In genomic region chr9:83220737-83221136, GRCh38 we compare ENCODE assay signal across 9 cellular contexts.
DNase-seq lines count a peak whose midpoint lies in the region; ATAC-seq and TF ChIP-seq lines count a peak whose summit lies in the region.
"Had no signal": no experiment of that assay in that cellular context is flagged by ENCODE, and none has a peak within 500 bp of the region (broad histone marks: within the 10 kb centered on the region; RNA-seq: fewer than 3 reads in every experiment).

No MANE protein-coding gene starts in this region.

- H3K4me1 ChIP-seq in cardiac muscle cell (ENCODE audit: low read depth) (peaks cover 22% of the 10 kb centered on the region), body of pancreas (peaks cover 35% of the 10 kb centered on the region), testis (peaks cover 6% of the 10 kb centered on the region), tibial artery (peaks cover 0 to 10% (median 5%) of the 10 kb centered on the region in 4 donors), uterus (no peaks in the 10 kb centered on the region)

- 9 to 12% methylated on average over 3 of the region's 3 CpGs for WGBS in body of pancreas, 2 donors
- 29 to 40% methylated on average over 3 of the region's 3 CpGs for WGBS in testis, 2 donors

- TF ChIP-seq POLR2A in body of pancreas (IDR thresholded peaks at IDR 0.05) (peak in 2 of 3 donors; percentile 43 to 52), testis (IDR thresholded peaks at IDR 0.05) (no peak), uterus (IDR thresholded peaks at IDR 0.05) (no peak)

- H3K4me3 ChIP-seq in cardiac muscle cell (no peak overlapping the region), body of pancreas (no peak overlapping the region), testis (peak overlapping the region in 1 of 2 donors; percentile 70), tibial artery (no peak overlapping the region), uterus (no peak overlapping the region)

- no peak for TF ChIP-seq CTCF in cardiac muscle cell (IDR thresholded peaks at IDR 0.05; ENCODE audit: low read depth, low read length)
- no peak for TF ChIP-seq CTCF in body of pancreas (IDR thresholded peaks at IDR 0.05)
- no peak for TF ChIP-seq CTCF in testis (IDR thresholded peaks at IDR 0.05)
- no peak for TF ChIP-seq CTCF in tibial artery (IDR thresholded peaks at IDR 0.05)
- no peak for TF ChIP-seq CTCF in uterus (IDR thresholded peaks at IDR 0.05)

- intact Hi-C loops in Right ventricle myocardium inferior (cut with DNase I) (no loop called here), body of pancreas (cut with DNase I) (no loop called here), testis (cut with DNase I; ENCODE audit: low total_unique reads) (no loop called here), tibial artery (cut with DNase I; ENCODE audit: low total_unique reads) (no loop called here), uterus (cut with DNase I; ENCODE audit: low total_unique reads) (no loop called here)

- H3K27me3 ChIP-seq in cardiac muscle cell (no peaks in the 10 kb centered on the region), body of pancreas (no peaks in the 10 kb centered on the region), testis (no peaks in the 10 kb centered on the region), tibial artery (no peaks in the 10 kb centered on the region), uterus (no peaks in the 10 kb centered on the region)

- H3K27ac ChIP-seq in cardiac muscle cell (peak overlapping the region; percentile 24), body of pancreas (peak overlapping the region; percentile 82 to 91 (median 84)), testis (peak overlapping the region; percentile 10 to 50), tibial artery (no peak overlapping the region), uterus (no peak overlapping the region)

- H3K36me3 ChIP-seq in cardiac muscle cell (no peaks in the 10 kb centered on the region), body of pancreas (replicated peaks in 1 of 2; ENCODE audit: insufficient read depth in 1 of 2, low read depth in 2 of 2) (no peaks in the 10 kb centered on the region), testis (ENCODE audit: low read depth, missing control alignments) (no peaks in the 10 kb centered on the region), tibial artery (no peaks in the 10 kb centered on the region), uterus (no peaks in the 10 kb centered on the region)

- DNase-seq in cardiac muscle cell (ENCODE audit: low read depth in 1 of 2, low spot score in 1 of 2) (peak; percentile 23 to 89), Right ventricle myocardium inferior (ENCODE audit: missing footprints) (no peak), body of pancreas (peak; percentile 42 to 75 (median 68)), testis (peak; percentile 46), tibial artery (no peak), hippocampal formation (lab: John Stamatoyannopoulos, UW) (no peak), uterus (no peak)
- DNase-seq: COR-L47 had no signal

- H3K9me3 ChIP-seq in cardiac muscle cell (ENCODE audit: low read depth) (no peaks in the 10 kb centered on the region), body of pancreas (no peaks in the 10 kb centered on the region), testis (no peaks in the 10 kb centered on the region), tibial artery (no peaks in the 10 kb centered on the region), uterus (no peaks in the 10 kb centered on the region)

- ATAC-seq in Right ventricle myocardium inferior (no peak), HG03066 (IDR thresholded peaks at IDR 0.05; ENCODE audit: low read depth, unreplicated experiment) (peak; percentile 88), body of pancreas (peak; percentile 75)

Comparison
In these comparisons a context has a peak if more than half of its experiments do, and no peak if none do; other contexts are left out.
1. DNase-seq: peak in cardiac muscle cell (2 of 2), body of pancreas (4 of 4) and testis (single experiment); none in Right ventricle myocardium inferior (single experiment), tibial artery (0 of 2), hippocampal formation (0 of 2) and uterus (0 of 2).
2. H3K27ac ChIP-seq: peak in cardiac muscle cell (single experiment), body of pancreas (4 of 4) and testis (2 of 2); none in tibial artery (0 of 2) and uterus (0 of 2).
3. POLR2A ChIP-seq: peak in body of pancreas (2 of 3); none in testis (single experiment) and uterus (0 of 2).